ENCODE assay signal across 31 cellular contexts in the genomic region with DNA sequence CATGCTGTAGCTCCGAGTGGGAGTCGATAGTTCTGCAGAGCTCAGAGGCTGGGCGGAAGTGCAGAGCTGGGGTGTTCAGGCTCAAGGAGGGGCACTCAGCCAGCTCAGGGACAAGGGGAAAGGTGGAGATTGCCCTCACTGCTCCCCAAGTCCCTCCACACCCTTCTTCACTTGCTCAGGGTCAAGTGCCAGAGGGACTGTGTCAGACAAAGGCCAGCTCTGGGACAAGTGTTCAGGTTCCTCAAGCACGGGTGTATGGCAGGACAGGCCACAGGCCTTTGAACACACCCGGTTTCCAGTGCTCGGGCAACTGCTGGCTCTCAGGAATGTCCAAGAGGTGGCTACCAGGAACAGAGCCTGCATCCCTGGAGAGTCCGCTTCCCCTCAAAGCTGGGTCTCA.
"Had no signal": no experiment of that assay in that cellular context is flagged by ENCODE, and none has a peak within 500 bp of the region (broad histone marks: within the 10 kb centered on the region; RNA-seq: fewer than 3 reads in every experiment).

No MANE protein-coding gene starts in this region.

- ATAC-seq: activated naive CD4-positive, alpha-beta T cell treated with anti-CD3 and anti-CD28 coated beads, Interleukin-2, amount 50 U/mL, for 72 hours; activated T-cell treated with anti-CD3 and anti-CD28 coated beads, Interleukin-2, amount 50 U/mL, for 72 hours; body of pancreas; esophagus mucosa; heart left ventricle; T-helper 17 cell had no signal

- H3K4me1 Mint-ChIP-seq: activated CD4-positive, alpha-beta memory T cell treated with anti-CD3 and anti-CD28 coated beads, Interleukin-2, amount 10 ng/mL, durations not matched to agents 7 days and 5 days; activated CD4-positive, alpha-beta T cell treated with anti-CD3 and anti-CD28 coated beads, Interleukin-2, amount 10 ng/mL, durations not matched to agents 7 days and 5 days; activated naive CD4-positive, alpha-beta T cell treated with anti-CD3 and anti-CD28 coated beads, Interleukin-2, amount 10 ng/mL, durations not matched to agents 7 days and 5 days; activated naive CD8-positive, alpha-beta T cell treated with anti-CD3 and anti-CD28 coated beads, Interleukin-2, amount 10 ng/mL, durations not matched to agents 7 days and 5 days; endodermal cell; T-helper 17 cell; WTC11 had no signal

- H3K27ac Mint-ChIP-seq: activated CD4-positive, alpha-beta memory T cell treated with anti-CD3 and anti-CD28 coated beads, Interleukin-2, amount 10 ng/mL, durations not matched to agents 7 days and 5 days; activated CD4-positive, alpha-beta T cell treated with anti-CD3 and anti-CD28 coated beads, Interleukin-2, amount 10 ng/mL, durations not matched to agents 7 days and 5 days; activated naive CD4-positive, alpha-beta T cell treated with anti-CD3 and anti-CD28 coated beads, Interleukin-2, amount 10 ng/mL, durations not matched to agents 7 days and 5 days; activated naive CD4-positive, alpha-beta T cell treated with anti-CD3 and anti-CD28 coated beads, Interleukin-2, amount 50 U/mL, for 72 hours; activated naive CD8-positive, alpha-beta T cell treated with anti-CD3 and anti-CD28 coated beads, Interleukin-2, amount 10 ng/mL, durations not matched to agents 7 days and 5 days; activated T-cell treated with anti-CD3 and anti-CD28 coated beads, Interleukin-2, amount 50 U/mL, for 24 hours; activated T-cell treated with anti-CD3 and anti-CD28 coated beads, Interleukin-2, amount 50 U/mL, for 72 hours; dendritic cell treated with granulocyte-macrophage colony-stimulating factor and Interleukin-4, amounts not matched to agents 40 ng/mL and 50 ng/mL, for 4 days; endodermal cell; T-helper 17 cell; T-helper 2 cell treated with Interferon-gamma antibody and Interleukin-4, amounts not matched to agents 5 μg/mL and 100 μg/mL, for 36 hours; WTC11 had no signal

- DNase-seq: activated CD4-positive, alpha-beta memory T cell treated with anti-CD3 and anti-CD28 coated beads, Interleukin-2, amount 10 ng/mL, durations not matched to agents 7 days and 5 days; activated CD4-positive, alpha-beta T cell treated with anti-CD3 and anti-CD28 coated beads for 1 hour; activated CD4-positive, alpha-beta T cell treated with anti-CD3 and anti-CD28 coated beads for 4 hours; activated CD4-positive, alpha-beta T cell treated with anti-CD3 and anti-CD28 coated beads, Interleukin-2, amount 10 ng/mL, durations not matched to agents 7 days and 5 days; activated CD4-positive, alpha-beta T cell treated with anti-CD3 and anti-CD28 coated beads, Interleukin-2, amount 50 U/mL, for 4 hours; activated CD8-positive, alpha-beta memory T cell treated with anti-CD3 and anti-CD28 coated beads, Interleukin-2, amount 50 U/mL, for 48 hours; activated gamma-delta T cell; activated naive CD4-positive, alpha-beta T cell; activated naive CD4-positive, alpha-beta T cell treated with anti-CD3 and anti-CD28 coated beads, Interleukin-2, amount 10 ng/mL, durations not matched to agents 7 days and 5 days; activated naive CD8-positive, alpha-beta T cell treated with anti-CD3 and anti-CD28 coated beads, Interleukin-2, amount 10 ng/mL, durations not matched to agents 7 days and 5 days; activated T-cell treated with anti-CD3 and anti-CD28 coated beads for 4 hours; activated T-cell treated with anti-CD3 and anti-CD28 coated beads, Interleukin-2, amount 50 U/mL, for 24 hours; activated T-cell treated with anti-CD3 and anti-CD28 coated beads, Interleukin-2, amount 50 U/mL, for 72 hours; body of pancreas; central memory CD4-positive, alpha-beta T cell; cerebellar nuclear complex; colonic mucosa; dorsolateral prefrontal cortex; effector memory CD4-positive, alpha-beta T cell; endodermal cell; foreskin fibroblast; heart left ventricle; SW 1271; T-helper 1 cell; T-helper 17 cell; T1000 had no signal

- H3K9me3 ChIP-seq: colonic mucosa had no signal

- H3K9me3 Mint-ChIP-seq: activated CD4-positive, alpha-beta memory T cell treated with anti-CD3 and anti-CD28 coated beads, Interleukin-2, amount 10 ng/mL, durations not matched to agents 7 days and 5 days; activated naive CD4-positive, alpha-beta T cell treated with anti-CD3 and anti-CD28 coated beads, Interleukin-2, amount 10 ng/mL, durations not matched to agents 7 days and 5 days; activated naive CD4-positive, alpha-beta T cell treated with anti-CD3 and anti-CD28 coated beads, Interleukin-2, amount 50 U/mL, for 72 hours; activated T-cell treated with anti-CD3 and anti-CD28 coated beads, Interleukin-2, amount 50 U/mL, for 24 hours; activated T-cell treated with anti-CD3 and anti-CD28 coated beads, Interleukin-2, amount 50 U/mL, for 72 hours; T-helper 2 cell treated with Interferon-gamma antibody and Interleukin-4, amounts not matched to agents 5 μg/mL and 100 μg/mL, for 36 hours had no signal

- H3K27ac ChIP-seq: body of pancreas, colonic mucosa, dorsolateral prefrontal cortex, heart left ventricle had no signal

- H3K4me3 ChIP-seq: body of pancreas, colonic mucosa, dorsolateral prefrontal cortex, heart left ventricle had no signal

- H3K36me3 Mint-ChIP-seq: activated naive CD4-positive, alpha-beta T cell treated with anti-CD3 and anti-CD28 coated beads, Interleukin-2, amount 10 ng/mL, durations not matched to agents 7 days and 5 days; activated naive CD4-positive, alpha-beta T cell treated with anti-CD3 and anti-CD28 coated beads, Interleukin-2, amount 50 U/mL, for 72 hours; activated naive CD8-positive, alpha-beta T cell treated with anti-CD3 and anti-CD28 coated beads, Interleukin-2, amount 10 ng/mL, durations not matched to agents 7 days and 5 days; WTC11 had no signal

- H3K27me3 ChIP-seq: body of pancreas, colonic mucosa had no signal

- H3K36me3 ChIP-seq: colonic mucosa, heart left ventricle had no signal

- H3K4me3 Mint-ChIP-seq: activated CD4-positive, alpha-beta memory T cell treated with anti-CD3 and anti-CD28 coated beads, Interleukin-2, amount 10 ng/mL, durations not matched to agents 7 days and 5 days; activated CD4-positive, alpha-beta T cell treated with anti-CD3 and anti-CD28 coated beads, Interleukin-2, amount 10 ng/mL, durations not matched to agents 7 days and 5 days; activated naive CD4-positive, alpha-beta T cell treated with anti-CD3 and anti-CD28 coated beads, Interleukin-2, amount 10 ng/mL, durations not matched to agents 7 days and 5 days; activated naive CD8-positive, alpha-beta T cell treated with anti-CD3 and anti-CD28 coated beads, Interleukin-2, amount 10 ng/mL, durations not matched to agents 7 days and 5 days; activated T-cell treated with anti-CD3 and anti-CD28 coated beads, Interleukin-2, amount 50 U/mL, for 24 hours; activated T-cell treated with anti-CD3 and anti-CD28 coated beads, Interleukin-2, amount 50 U/mL, for 72 hours; dendritic cell treated with granulocyte-macrophage colony-stimulating factor and Interleukin-4, amounts not matched to agents 40 ng/mL and 50 ng/mL, for 4 days; endodermal cell; T-helper 17 cell; T-helper 2 cell treated with Interferon-gamma antibody and Interleukin-4, amounts not matched to agents 5 μg/mL and 100 μg/mL, for 36 hours; WTC11 had no signal

- H3K27me3 Mint-ChIP-seq: activated naive CD4-positive, alpha-beta T cell treated with anti-CD3 and anti-CD28 coated beads, Interleukin-2, amount 10 ng/mL, durations not matched to agents 7 days and 5 days had no signal
